Comparison of ENCODE assay signal across 6 cellular contexts in genomic region chr15:25433118-25433517, GRCh38. TPM values are rescaled to one million over a fixed set of nuclear protein-coding genes. Genes with fewer than 3 reads are reported as not detected.
DNase-seq lines count a peak whose midpoint lies in the region; ATAC-seq and TF ChIP-seq lines count a peak whose summit lies in the region.
"Not testable (repeated sequence)": the region's sequence is repeated elsewhere in the genome, so short reads cannot be mapped to it uniquely, and the experiment has no call there.

No MANE protein-coding gene starts in this region.

- TF ChIP-seq RAD21 in SK-N-SH (IDR thresholded peaks at IDR 0.05; ENCODE audit: low read length): not testable (repeated sequence)

- H3K23ac ChIP-seq in H9 (ENCODE audit: insufficient read length, low read depth, low read length): not testable (repeated sequence)

- H3K4ac ChIP-seq in H9 (ENCODE audit: low read depth, low read length): not testable (repeated sequence)

- CTCF ChIA-PET in SK-N-SH (lab: Yijun Ruan, JAX): not testable (repeated sequence)

- H3K27ac Mint-ChIP-seq in H9 (peak overlapping the region in 2 of 3 experiments; percentile 14 to 53; a peak in 2 of 7 replicates), chondrocyte (ENCODE audit: unreplicated experiment) (peak overlapping the region; percentile 52)
- peak overlapping the region; percentile 28 for H3K27ac Mint-ChIP-seq in activated naive CD8-positive, alpha-beta T cell
- H3K27ac Mint-ChIP-seq in naive thymus-derived CD8-positive, alpha-beta T cell: not testable (repeated sequence)

- H3K79me1 ChIP-seq in H9 (ENCODE audit: insufficient read depth, low read depth, low read length, poor library complexity, severe bottlenecking): not testable (repeated sequence)

- H4K91ac ChIP-seq in H9 (ENCODE audit: insufficient read length, low read depth, low read length): not testable (repeated sequence)

- not testable (repeated sequence) for H3K4me3 Mint-ChIP-seq in H9; activated naive CD8-positive, alpha-beta T cell; chondrocyte (ENCODE audit: unreplicated experiment)
- H3K4me3 Mint-ChIP-seq in naive thymus-derived CD8-positive, alpha-beta T cell: peak overlapping the region in 6 of 10 donors; percentile 14 to 65 (median 21)

- H3K4me2 ChIP-seq in H9 (ENCODE audit: insufficient read depth, insufficient read length, low read length): not testable (repeated sequence)
- H3K4me2 ChIP-seq in SK-N-SH: peak overlapping the region; percentile 38; the same call in 1 of the 2 replicates

- not testable (repeated sequence) for H3K18ac ChIP-seq in H9 (ENCODE audit: insufficient read length, low read depth, low read length)

- not testable (repeated sequence) for H3K9me2 ChIP-seq in SK-N-SH

- H3K36me3 Mint-ChIP-seq in H9 (ENCODE audit: insufficient read depth in 1 of 3, low read depth in 3 of 3); activated naive CD8-positive, alpha-beta T cell; chondrocyte (ENCODE audit: low read depth): not testable (repeated sequence)
- H3K36me3 Mint-ChIP-seq in naive thymus-derived CD8-positive, alpha-beta T cell: peaks cover 0 to 14% (median 12%) of the 10 kb centered on the region in 3 donors

- H3K4me1 Mint-ChIP-seq in H9 (peaks cover 53 to 56% of the 10 kb centered on the region in 2 experiments), chondrocyte (ENCODE audit: low read depth) (peaks cover 67% of the 10 kb centered on the region)
- peaks cover 82% of the 10 kb centered on the region for H3K4me1 Mint-ChIP-seq in activated naive CD8-positive, alpha-beta T cell (ENCODE audit: low read depth)
- H3K4me1 Mint-ChIP-seq in naive thymus-derived CD8-positive, alpha-beta T cell: peaks cover 34 to 90% (median 72%) of the 10 kb centered on the region in 4 donors

- not testable (repeated sequence) for H2BK12ac ChIP-seq in H9 (ENCODE audit: insufficient read length, low read depth, low read length)

- peaks cover 68% of the 10 kb centered on the region; the same call in 1 of the 2 replicates for H3K79me2 ChIP-seq in H9 (ENCODE audit: insufficient read depth, low read length)
- H3K79me2 ChIP-seq in SK-N-SH (ENCODE audit: insufficient read depth): peaks cover 97% of the 10 kb centered on the region

- intact Hi-C loops in psoas muscle (cut with DNase I): loop anchor here in 1 of 2 donors (10.0 kb wide), 1 partner anchor 298 kb away; no protein-coding TSS in a partner anchor

- H4K8ac ChIP-seq in H9 (replicated peaks; ENCODE audit: insufficient read length, low read depth, low read length): not testable (repeated sequence)

- no CpG with 5 or more reads among the region's 15 CpGs for WGBS in H9 (ENCODE audit: extremely low coverage, insufficient read length, low lambda C conversion rate)
- 91% methylated on average over 15 of the region's 15 CpGs for WGBS in SK-N-SH (ENCODE audit: low lambda C conversion rate)
- WGBS in psoas muscle, 3 donors: 62 to 82% (median 64%) methylated on average over 15 of the region's 15 CpGs

- not testable (repeated sequence) for H3K23me2 ChIP-seq in H9 (ENCODE audit: insufficient read length, low read depth, low read length, poor library complexity, severe bottlenecking)

- H4K5ac ChIP-seq in H9 (ENCODE audit: insufficient read length, low read depth, low read length): not testable (repeated sequence)

- H3K36me3 ChIP-seq in SK-N-SH (replicated peaks in 1 of 2; ENCODE audit: control insufficient read depth in 1 of 2, insufficient read depth in 2 of 2, low read length in 1 of 2): peaks cover 2 to 11% of the 10 kb centered on the region in 2 experiments
- H3K36me3 ChIP-seq in psoas muscle (ENCODE audit: insufficient read depth in 1 of 2, low read depth in 1 of 2): not testable (repeated sequence)

- H2BK120ac ChIP-seq in H9 (ENCODE audit: low read depth, low read length, poor library complexity, severe bottlenecking): not testable (repeated sequence)

- not testable (repeated sequence) for H3K14ac ChIP-seq in H9 (ENCODE audit: insufficient read depth, low read length)

- H3K4me1 ChIP-seq in H9 (ENCODE audit: insufficient read depth, low read length): not testable (repeated sequence)
- H3K4me1 ChIP-seq in SK-N-SH (ENCODE audit: control insufficient read depth in 1 of 2, insufficient read depth in 2 of 2, low read depth in 1 of 2, low read length in 1 of 2) (peaks cover 10 to 16% of the 10 kb centered on the region in 2 experiments; a peak in 2 of 4 replicates), psoas muscle (peaks cover 79% of the 10 kb centered on the region)

- H3K56ac ChIP-seq in H9 (ENCODE audit: insufficient read length, low read depth, low read length): not testable (repeated sequence)

- not testable (repeated sequence) for TF ChIP-seq EP300 in SK-N-SH (IDR thresholded peaks at IDR 0.05; ENCODE audit: borderline replicate concordance in 1 of 2, low read depth in 1 of 2, low read length in 1 of 2)

- not testable (repeated sequence) for H3K9me3 Mint-ChIP-seq in H9; activated naive CD8-positive, alpha-beta T cell (ENCODE audit: low read depth); chondrocyte (ENCODE audit: low read depth); naive thymus-derived CD8-positive, alpha-beta T cell

- H2BK15ac ChIP-seq in H9 (ENCODE audit: low read depth, low read length): not testable (repeated sequence)

- H3F3A ChIP-seq in SK-N-SH (replicated peaks; ENCODE audit: insufficient read depth): not testable (repeated sequence)

- not testable (repeated sequence) for H2AK5ac ChIP-seq in H9 (ENCODE audit: insufficient read length, low read length)

- POLR2A ChIA-PET in SK-N-SH (lab: Yijun Ruan, JAX): not testable (repeated sequence)
- POLR2A ChIA-PET in naive thymus-derived CD8-positive, alpha-beta T cell (lab: Charles Lee): interaction anchor here (0.7 kb wide), 1 partner anchor 123 kb away, joined by 6 read pairs; no protein-coding TSS in a partner anchor

- not testable (repeated sequence) for H3K27me3 ChIP-seq in H9 (ENCODE audit: insufficient read depth, low read length); SK-N-SH (ENCODE audit: insufficient read depth); psoas muscle (ENCODE audit: insufficient read depth in 3 of 3, low read length in 2 of 3)

- H2AFZ ChIP-seq in H9 (ENCODE audit: low read length); SK-N-SH (ENCODE audit: low read depth): not testable (repeated sequence)

- not testable (repeated sequence) for ATAC-seq in naive thymus-derived CD8-positive, alpha-beta T cell; psoas muscle

- not testable (repeated sequence) for TF ChIP-seq CTCF in H9 (conservative IDR thresholded peaks at IDR 0.05); SK-N-SH (IDR thresholded peaks at IDR 0.05); chondrocyte (IDR thresholded peaks at IDR 0.05); psoas muscle (IDR thresholded peaks at IDR 0.05)

- H4K20me1 ChIP-seq in H9 (ENCODE audit: control insufficient read depth, insufficient read depth, insufficient read length): not testable (repeated sequence)
- peaks cover 96% of the 10 kb centered on the region for H4K20me1 ChIP-seq in SK-N-SH (ENCODE audit: insufficient read depth)

- not testable (repeated sequence) for DNase-seq in H9; SK-N-SH; chondrocyte (ENCODE audit: low spot score); naive thymus-derived CD8-positive, alpha-beta T cell; psoas muscle

- not testable (repeated sequence) for H3K9me3 ChIP-seq in H9 (ENCODE audit: control insufficient read depth, low read depth, low read length); SK-N-SH; psoas muscle

- H2BK20ac ChIP-seq in H9 (ENCODE audit: low read depth, low read length, poor library complexity, severe bottlenecking): not testable (repeated sequence)

- not testable (repeated sequence) for H3K4me3 ChIP-seq in SK-N-SH (ENCODE audit: low read depth in 2 of 2, low read length in 1 of 2); psoas muscle

- H3K27ac ChIP-seq in H9 (ENCODE audit: insufficient read length, low read depth, low read length); SK-N-SH (ENCODE audit: low read depth in 2 of 2, low read length in 1 of 2): not testable (repeated sequence)
- H3K27ac ChIP-seq in psoas muscle: peak overlapping the region; percentile 64

- H3K9ac ChIP-seq in H9 (ENCODE audit: extremely low read depth, insufficient read length, low read length); SK-N-SH: not testable (repeated sequence)

- not testable (repeated sequence) for H2BK5ac ChIP-seq in H9 (ENCODE audit: insufficient read length, low read length)

- not testable (repeated sequence) for H3K27me3 Mint-ChIP-seq in H9 (ENCODE audit: low read depth); activated naive CD8-positive, alpha-beta T cell; chondrocyte (ENCODE audit: low read depth); naive thymus-derived CD8-positive, alpha-beta T cell

- not testable (repeated sequence) for H3T11ph ChIP-seq in H9 (ENCODE audit: low read length)

RNA-seq across cellular contexts. Expression of gene UBE3A, which starts 5.7 kb away (rescaled TPM):
- total RNA-seq in H9 (2021) (108 and 109 TPM in 2 replicates), chondrocyte (75.9 to 88.3 TPM (median 85.2 TPM) in 3 replicates), psoas muscle (100 to 1,000 TPM; 144 to 198 (median 159) TPM)
- polyA plus RNA-seq in SK-N-SH (2012; rRNA removed) (9.7 and 11.3 TPM in 2 replicates), psoas muscle (100 to 1,000 TPM in 1 of 3 donors, 10 to 100 TPM in 2; 53.5 to 131 (median 62.3) TPM)
- polyA plus RNA-seq in SK-N-SH (2012; cell fraction: cytosol; rRNA removed): 11.6 and 18.0 TPM in 2 replicates
- 17.4 and 25.7 TPM in 2 replicates for polyA plus RNA-seq in SK-N-SH (2012; cell fraction: nucleus; rRNA removed)
- 100 to 1,000 TPM; 145 to 146 TPM for total RNA-seq in naive thymus-derived CD8-positive, alpha-beta T cell
- polyA plus RNA-seq in naive thymus-derived CD8-positive, alpha-beta T cell: 100 to 1,000 TPM; 106 to 117 (median 113) TPM
